ENCODE assay signal across 16 cellular contexts in the genomic region with DNA sequence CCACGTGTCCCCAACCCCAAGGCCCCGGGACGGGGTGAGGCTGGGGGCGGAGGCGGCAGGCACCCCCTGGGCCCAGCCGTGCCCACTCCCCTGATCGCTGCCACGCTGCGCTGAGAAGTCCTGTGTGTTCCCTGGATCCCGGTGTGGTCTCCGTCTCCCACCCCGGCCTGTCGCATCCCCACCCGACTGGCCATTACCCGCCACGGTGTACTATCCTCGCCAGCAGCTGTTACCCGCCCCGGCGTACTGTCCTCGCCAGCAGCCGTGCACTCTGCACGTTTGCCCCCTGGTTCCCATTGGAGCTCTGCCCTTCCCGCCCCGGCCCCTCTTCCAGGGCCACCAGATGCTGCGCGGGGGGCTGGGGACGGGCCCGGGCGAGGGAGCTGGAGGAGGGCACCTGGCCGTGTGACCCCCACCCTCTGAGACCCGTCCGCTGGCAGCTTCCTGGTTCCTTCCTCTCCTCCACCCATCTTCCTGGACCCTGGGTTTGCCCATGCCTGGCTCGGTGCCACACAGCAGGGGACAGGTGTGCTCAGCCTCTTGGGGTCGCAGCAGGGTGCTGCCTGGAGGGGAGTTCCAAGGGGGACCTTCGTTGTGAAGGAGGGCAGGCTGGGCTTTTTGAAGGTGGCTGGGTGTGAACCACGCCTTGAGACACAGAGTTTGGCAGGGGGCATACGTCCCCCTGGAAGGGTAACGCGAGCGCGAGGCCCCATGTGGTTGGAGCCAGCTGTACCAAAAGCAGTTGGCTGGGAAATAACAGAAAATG.
"Had no signal": no experiment of that assay in that cellular context is flagged by ENCODE, and none has a peak within 500 bp of the region (broad histone marks: within the 10 kb centered on the region; RNA-seq: fewer than 3 reads in every experiment).

No MANE protein-coding gene starts in this region.

- DNase-seq: activated CD4-positive, alpha-beta T cell treated with anti-CD3 and anti-CD28 coated beads, Interleukin-2, amount 10 ng/mL, durations not matched to agents 24 days and 14 days; activated CD4-positive, CD25-positive, alpha-beta regulatory T cell; activated naive CD4-positive, alpha-beta T cell; activated naive CD8-positive, alpha-beta T cell treated with anti-CD3 and anti-CD28 coated beads, Interleukin-2, amount 10 ng/mL, durations not matched to agents 7 days and 5 days; brain microvascular endothelial cell; esophagus squamous epithelium; hypothalamus; kidney; left lung; mammary epithelial cell; naive thymus-derived CD8-positive, alpha-beta T cell; sigmoid colon; stimulated activated CD4-positive, alpha-beta T cell treated with anti-CD3 and anti-CD28 coated beads, Interleukin-1b, Interleukin-23, amount 100 ng/mL, for 48 hours; tibial artery had no signal

- H3K27ac ChIP-seq: brain microvascular endothelial cell, esophagus squamous epithelium, left lung, neutrophil, parathyroid adenoma, sigmoid colon had no signal

- ATAC-seq: left lung; naive thymus-derived CD8-positive, alpha-beta T cell had no signal
